In genomic region chr4:75135068-75135825, GRCh38 we compare ENCODE assay signal across 14 cellular contexts.
DNase-seq lines count a peak whose midpoint lies in the region; ATAC-seq, FAIRE-seq and TF ChIP-seq lines count a peak whose summit lies in the region.
"Had no signal": no experiment of that assay in that cellular context is flagged by ENCODE, and none has a peak within 500 bp of the region (broad histone marks: within the 10 kb centered on the region; RNA-seq: fewer than 3 reads in every experiment).

No MANE protein-coding gene starts in this region.

- no peak overlapping the region for H4K91ac ChIP-seq in trophoblast cell (ENCODE audit: low read depth, low read length)

- H2AK5ac ChIP-seq in trophoblast cell (ENCODE audit: low read length) = no peak overlapping the region

- BruUV-seq in OCI-LY7 (replicated peaks; lab: Mats Ljungman, UMichigan) = no TSS peak

- DNase-seq in GM12892 (ENCODE audit: insufficient read length) = no peak
- peak; percentile 54 for DNase-seq in OCI-LY7 (ENCODE audit: low spot score)
- DNase-seq in RPMI8226 = no peak
- no peak for DNase-seq in trophoblast cell
- no peak for DNase-seq in esophagus muscularis mucosa (ENCODE audit: extremely low spot score)
- no peak for DNase-seq in OCI-M2 (lab: John Stamatoyannopoulos, UW; ENCODE audit: unreplicated experiment)
- DNase-seq: activated naive CD4-positive, alpha-beta T cell treated with anti-CD3 and anti-CD28 coated beads for 36 hours; DMS53; left ventricle myocardium inferior; naive thymus-derived CD8-positive, alpha-beta T cell; NCI-H2171; thyroid gland had no signal

- H3K4me3 ChIP-seq in OCI-LY7 (ENCODE audit: low read depth, low read length, poor library complexity, severe bottlenecking) (peak overlapping the region; percentile 20), trophoblast cell (ENCODE audit: low read depth, low read length) (no peak overlapping the region), esophagus muscularis mucosa (no peak overlapping the region)
- H3K4me3 ChIP-seq: left ventricle myocardium inferior, thyroid gland had no signal

- no peaks in the 10 kb centered on the region for H3K27me3 ChIP-seq in trophoblast cell (ENCODE audit: insufficient read depth, low read length)
- H3K27me3 ChIP-seq in esophagus muscularis mucosa = no peaks in the 10 kb centered on the region
- H3K27me3 ChIP-seq: thyroid gland had no signal

- peak overlapping the region; percentile 27; the same call in 1 of the 2 replicates for H2AFZ ChIP-seq in OCI-LY7 (ENCODE audit: low read length)
- no peak overlapping the region for H2AFZ ChIP-seq in trophoblast cell (ENCODE audit: insufficient read depth, low read length, poor library complexity)

- H3K4ac ChIP-seq in trophoblast cell (ENCODE audit: low read depth, low read length) = no peak overlapping the region

- no peak overlapping the region for H3K23ac ChIP-seq in trophoblast cell (ENCODE audit: low read length)

- no peaks in the 10 kb centered on the region for H3K79me2 ChIP-seq in OCI-LY7 (ENCODE audit: insufficient read depth, low read depth, low read length)
- no peaks in the 10 kb centered on the region for H3K79me2 ChIP-seq in trophoblast cell (ENCODE audit: control insufficient read depth, insufficient read depth, low read length, poor library complexity)

- peak; percentile 58 for ATAC-seq in GM19463 (IDR thresholded peaks at IDR 0.05; ENCODE audit: unreplicated experiment)
- ATAC-seq in HG03064 (IDR thresholded peaks at IDR 0.05; ENCODE audit: low read depth, unreplicated experiment) = peak; percentile 70
- ATAC-seq: naive thymus-derived CD8-positive, alpha-beta T cell had no signal

- no peak for TF ChIP-seq EP300 in esophagus muscularis mucosa (IDR thresholded peaks at IDR 0.05)

- WGBS in trophoblast cell (ENCODE audit: extremely low coverage, insufficient coverage, insufficient read length) = no CpG with 5 or more reads among the region's 5 CpGs
- WGBS in esophagus muscularis mucosa = 77% methylated on average over 5 of the region's 5 CpGs

- no peak overlapping the region for H2BK5ac ChIP-seq in trophoblast cell (ENCODE audit: low read depth, low read length, poor library complexity)

- POLR2A ChIA-PET in OCI-LY7 (lab: Charles Lee) = no interaction called here

- peak overlapping the region; percentile 57 for H3K4me2 ChIP-seq in OCI-LY7 (ENCODE audit: low read length)
- no peak overlapping the region for H3K4me2 ChIP-seq in trophoblast cell (ENCODE audit: low read length)

- intact Hi-C loops in OCI-LY7 (cut with micrococcal nuclease; ENCODE audit: unreplicated experiment) = no loop called here
- intact Hi-C loops in esophagus muscularis mucosa (cut with DNase I) = no loop called here

- H3K4me1 ChIP-seq in OCI-LY7 (ENCODE audit: insufficient read depth, low read length, poor library complexity, severe bottlenecking) = peaks cover 24% of the 10 kb centered on the region
- no peaks in the 10 kb centered on the region for H3K4me1 ChIP-seq in trophoblast cell (ENCODE audit: control insufficient read depth in 1 of 2, insufficient read depth in 2 of 2, low read length in 2 of 2)
- no peaks in the 10 kb centered on the region for H3K4me1 ChIP-seq in esophagus muscularis mucosa
- H3K4me1 ChIP-seq: left ventricle myocardium inferior, thyroid gland had no signal

- no peak overlapping the region for H3K9ac ChIP-seq in trophoblast cell (ENCODE audit: low read length)

- no peak overlapping the region for H3K18ac ChIP-seq in trophoblast cell (ENCODE audit: low read length)

- H4K8ac ChIP-seq in trophoblast cell (ENCODE audit: low read depth, low read length) = no peak overlapping the region

- peak; percentile 78 for FAIRE-seq in GM12892 (lab: Jason Lieb, UNC)

- TF ChIP-seq CTCF in OCI-LY7 (conservative IDR thresholded peaks at IDR 0.05; ENCODE audit: low read length) (no peak), esophagus muscularis mucosa (IDR thresholded peaks at IDR 0.05) (no peak)

- no peaks in the 10 kb centered on the region for H3K9me2 ChIP-seq in OCI-LY7 (ENCODE audit: insufficient read depth, low read length)

- H3K9me3 ChIP-seq in OCI-LY7 (ENCODE audit: low read length) (no peaks in the 10 kb centered on the region), trophoblast cell (ENCODE audit: insufficient read depth, low read depth, low read length) (no peaks in the 10 kb centered on the region), esophagus muscularis mucosa (no peaks in the 10 kb centered on the region)
- H3K9me3 ChIP-seq: left ventricle myocardium inferior, thyroid gland had no signal

- H3K27ac ChIP-seq in OCI-LY7 (ENCODE audit: low read depth, low read length, poor library complexity, severe bottlenecking) (no peak overlapping the region), trophoblast cell (ENCODE audit: low read depth, low read length) (no peak overlapping the region), esophagus muscularis mucosa (replicated peaks in 1 of 4) (no peak overlapping the region)
- H3K27ac ChIP-seq: left ventricle myocardium inferior, thyroid gland had no signal

- no peak overlapping the region for H2BK120ac ChIP-seq in trophoblast cell (ENCODE audit: insufficient read depth, low read length, poor library complexity)

- no peak overlapping the region for H3K14ac ChIP-seq in trophoblast cell (ENCODE audit: low read length)

- H4K20me1 ChIP-seq in OCI-LY7 (ENCODE audit: insufficient read depth, low read length) = no peaks in the 10 kb centered on the region

- no peaks in the 10 kb centered on the region for H3K79me1 ChIP-seq in trophoblast cell (ENCODE audit: low read length)

- H2BK12ac ChIP-seq in trophoblast cell (ENCODE audit: low read length) = no peak overlapping the region

- TF ChIP-seq POLR2A in GM12892 (IDR thresholded peaks at IDR 0.05; ENCODE audit: low read depth, low read length) (no peak), esophagus muscularis mucosa (IDR thresholded peaks at IDR 0.05; ENCODE audit: low read depth) (no peak)

- H3K36me3 ChIP-seq in OCI-LY7 (ENCODE audit: insufficient read depth, low read length) (no peaks in the 10 kb centered on the region), trophoblast cell (ENCODE audit: control insufficient read depth in 1 of 2, insufficient read depth in 2 of 2, low read length in 2 of 2) (no peaks in the 10 kb centered on the region), esophagus muscularis mucosa (no peaks in the 10 kb centered on the region)
- H3K36me3 ChIP-seq: left ventricle myocardium inferior, thyroid gland had no signal

- H4K12ac ChIP-seq in trophoblast cell (ENCODE audit: low read depth, low read length) = no peak overlapping the region

- CTCF ChIA-PET in OCI-LY7 (lab: Charles Lee; ENCODE audit: unreplicated experiment) = no interaction called here
